9 cellular contexts compared by ENCODE assay signal in the genomic region with DNA sequence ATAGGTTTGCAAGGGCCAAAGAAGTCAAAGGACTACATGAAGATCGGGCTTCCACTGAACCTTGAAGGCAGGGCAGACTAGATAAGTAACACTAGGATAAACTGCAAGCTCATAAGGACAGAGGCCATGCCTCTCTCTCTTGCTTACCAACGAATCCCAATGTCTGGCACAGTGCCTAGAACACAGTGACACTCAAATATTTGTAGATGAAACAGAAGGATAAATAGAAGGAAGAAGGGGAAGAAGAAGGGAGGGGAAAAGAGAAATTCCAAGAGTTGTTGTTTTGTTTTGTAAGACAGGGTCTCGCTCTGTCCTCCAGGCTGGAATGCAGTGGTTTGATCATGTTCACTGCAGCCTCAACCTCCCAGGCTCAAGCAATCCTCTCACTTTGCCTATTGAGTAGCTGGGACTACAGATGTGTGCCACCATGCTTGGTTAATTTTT. TPM values are rescaled to one million over a fixed set of nuclear protein-coding genes. Genes with fewer than 3 reads are reported as not detected.
DNase-seq lines count a peak whose midpoint lies in the region; ATAC-seq, FAIRE-seq and TF ChIP-seq lines count a peak whose summit lies in the region.
"Had no signal": no experiment of that assay in that cellular context is flagged by ENCODE, and none has a peak within 500 bp of the region (broad histone marks: within the 10 kb centered on the region; RNA-seq: fewer than 3 reads in every experiment).

No MANE protein-coding gene starts in this region.

- WGBS in body of pancreas, 2 donors, result 36 to 48% methylated on average over 3 of the region's 3 CpGs
- 17% methylated on average over 3 of the region's 3 CpGs for WGBS in HepG2 (ENCODE audit: low lambda C conversion rate)

- CTCF ChIA-PET in HepG2 (lab: Yijun Ruan, JAX; ENCODE audit: low intra/inter-chr PET ratio, low total read pairs), result no interaction called here

- TF ChIP-seq EP300 in HepG2 (IDR thresholded peaks at IDR 0.05; ENCODE audit: low read depth in 2 of 2, low read length in 2 of 2), result peak in 1 of 2 experiments; percentile 63; a peak in 2 of 4 replicates
- no peak for TF ChIP-seq EP300 in HepG2 (CRISPR knock-in tag; IDR thresholded peaks at IDR 0.05; ENCODE audit: borderline replicate concordance)

- H3K4me2 ChIP-seq in HepG2 (ENCODE audit: low read depth, low read length), result peak overlapping the region; percentile 59

- peaks cover 45% of the 10 kb centered on the region for H3K79me2 ChIP-seq in HepG2 (ENCODE audit: insufficient read depth, low read length)

- peak; percentile 23 for ATAC-seq in body of pancreas
- peak; percentile 83 for ATAC-seq in HepG2
- ATAC-seq in GM21528 (IDR thresholded peaks at IDR 0.05; ENCODE audit: low FRiP score, unreplicated experiment), result no peak

- no peak for TF ChIP-seq POLR2A in body of pancreas (IDR thresholded peaks at IDR 0.05)
- TF ChIP-seq POLR2A in HepG2 (IDR thresholded peaks at IDR 0.05; ENCODE audit: insufficient read depth in 1 of 2, low read depth in 2 of 2, low read length in 2 of 2), result no peak

- TF ChIP-seq CTCF in 22Rv1 (IDR thresholded peaks at IDR 0.05), result no peak
- TF ChIP-seq CTCF in body of pancreas (IDR thresholded peaks at IDR 0.05), result no peak
- TF ChIP-seq CTCF in HepG2 (CRISPR knock-in tag; IDR thresholded peaks at IDR 0.05), result no peak

- no peak overlapping the region for H2AFZ ChIP-seq in HepG2 (ENCODE audit: low read length)

- H4K20me1 ChIP-seq in HepG2 (ENCODE audit: insufficient read depth, low read length), result peaks cover 82% of the 10 kb centered on the region

- FAIRE-seq in HepG2 (lab: Jason Lieb, UNC), result no peak

- H3K4me3 ChIP-seq in body of pancreas (no peak overlapping the region), HepG2 (replicated peaks in 1 of 3; ENCODE audit: insufficient read depth in 1 of 3, low read depth in 2 of 3, low read length in 3 of 3) (no peak overlapping the region; a peak in 1 of 6 replicates)

- DNase-seq in HT-29 (ENCODE audit: low spot score) (peak; percentile 80), body of pancreas (peak; percentile 43 to 67 (median 60)), HepG2 (ENCODE audit: low spot score) (peak; percentile 84), AG08395 (ENCODE audit: low spot score) (no peak), SW480 (ENCODE audit: low spot score) (no peak), NCI-H146 (lab: John Stamatoyannopoulos, UW) (no peak)
- DNase-seq: KBM-7 had no signal

- H3K36me3 ChIP-seq in body of pancreas (replicated peaks in 1 of 2; ENCODE audit: insufficient read depth in 1 of 2, low read depth in 2 of 2), result no peaks in the 10 kb centered on the region
- H3K36me3 ChIP-seq in HepG2 (replicated peaks in 1 of 2; ENCODE audit: control insufficient read depth in 1 of 2, insufficient read depth in 2 of 2, low read length in 2 of 2), result no peaks in the 10 kb centered on the region

- TF ChIP-seq RAD21 in HepG2 (CRISPR knock-in tag; IDR thresholded peaks at IDR 0.05), result no peak

- intact Hi-C loops in body of pancreas (cut with DNase I), result no loop called here
- intact Hi-C loops in HepG2 (cut with micrococcal nuclease; ENCODE audit: unreplicated experiment), result no loop called here

- H3K9me3 ChIP-seq in body of pancreas, result no peaks in the 10 kb centered on the region
- no peaks in the 10 kb centered on the region for H3K9me3 ChIP-seq in HepG2 (ENCODE audit: low read length)

- POLR2A ChIA-PET in HepG2 (lab: Yijun Ruan, JAX), result interaction anchor here (0.6 to 1.3 kb wide), 4 partner anchors 26 to 283 kb away, joined by 3 to 7 read pairs (median 4); a partner anchor contains a TSS

- no peaks in the 10 kb centered on the region for H3K27me3 ChIP-seq in body of pancreas
- H3K27me3 ChIP-seq in HepG2 (ENCODE audit: control insufficient read depth in 1 of 2, insufficient read depth in 2 of 2, low read length in 2 of 2), result no peaks in the 10 kb centered on the region

- H3K27ac ChIP-seq in 22Rv1, result peak overlapping the region; percentile 66
- no peak overlapping the region for H3K27ac ChIP-seq in body of pancreas
- no peak overlapping the region for H3K27ac ChIP-seq in HepG2 (ENCODE audit: extremely low read length, insufficient read depth, low read length)

- peaks cover 43% of the 10 kb centered on the region for H3K4me1 ChIP-seq in body of pancreas
- peaks cover 62% of the 10 kb centered on the region for H3K4me1 ChIP-seq in HepG2 (ENCODE audit: insufficient read depth, low read length)

- H3K9ac ChIP-seq in HepG2 (ENCODE audit: insufficient read depth, low read depth, low read length), result no peak overlapping the region

- in situ Hi-C loops in HepG2 (cut with HindIII; ENCODE audit: extremely low pct_ligation_motif_present, low pct_unique_long_range_greater_than_20kb), result no loop called here

- BruUV-seq in HepG2 (replicated peaks; lab: Mats Ljungman, UMichigan), result no TSS peak

TF ChIP-seq in HepG2, 621 proteins besides CTCF, POLR2A, EP300 and RAD21 (continues in another document):
- TF ChIP-seq, protein P1, sequence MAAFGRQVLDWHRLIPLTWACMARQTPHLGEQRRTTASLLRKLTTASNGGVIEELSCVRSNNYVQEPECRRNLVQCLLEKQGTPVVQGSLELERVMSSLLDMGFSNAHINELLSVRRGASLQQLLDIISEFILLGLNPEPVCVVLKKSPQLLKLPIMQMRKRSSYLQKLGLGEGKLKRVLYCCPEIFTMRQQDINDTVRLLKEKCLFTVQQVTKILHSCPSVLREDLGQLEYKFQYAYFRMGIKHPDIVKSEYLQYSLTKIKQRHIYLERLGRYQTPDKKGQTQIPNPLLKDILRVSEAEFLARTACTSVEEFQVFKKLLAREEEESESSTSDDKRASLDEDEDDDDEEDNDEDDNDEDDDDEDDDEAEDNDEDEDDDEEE (CRISPR knock-in tag; IDR thresholded peaks at IDR 0.05), result no peak
- peak; percentile 73 for TF ChIP-seq FOSL2 (CRISPR knock-in tag; IDR thresholded peaks at IDR 0.05)
- TF ChIP-seq DR1 (CRISPR knock-in tag; IDR thresholded peaks at IDR 0.05), result no peak
- 0 out of 2 replicates have a peak, but pooled peaks have one; percentile 18 for TF ChIP-seq FOXO1 (CRISPR knock-in tag; IDR thresholded peaks at IDR 0.05)
- TF ChIP-seq, protein P2, sequence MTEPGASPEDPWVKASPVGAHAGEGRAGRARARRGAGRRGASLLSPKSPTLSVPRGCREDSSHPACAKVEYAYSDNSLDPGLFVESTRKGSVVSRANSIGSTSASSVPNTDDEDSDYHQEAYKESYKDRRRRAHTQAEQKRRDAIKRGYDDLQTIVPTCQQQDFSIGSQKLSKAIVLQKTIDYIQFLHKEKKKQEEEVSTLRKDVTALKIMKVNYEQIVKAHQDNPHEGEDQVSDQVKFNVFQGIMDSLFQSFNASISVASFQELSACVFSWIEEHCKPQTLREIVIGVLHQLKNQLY (CRISPR knock-in tag; IDR thresholded peaks at IDR 0.05), result no peak
- TF ChIP-seq NCOA2 (CRISPR knock-in tag; IDR thresholded peaks at IDR 0.05), result peak; percentile 50; the same call in 1 of the 2 replicates
- no peak for TF ChIP-seq RBFOX2 (IDR thresholded peaks at IDR 0.05; ENCODE audit: low read depth, low read length)
- TF ChIP-seq ZNF605 (CRISPR knock-in tag; IDR thresholded peaks at IDR 0.05), result no peak
- TF ChIP-seq ZNF10 (CRISPR knock-in tag; IDR thresholded peaks at IDR 0.05; ENCODE audit: borderline replicate concordance, low read depth), result no peak
- no peak for TF ChIP-seq MIER2 (CRISPR knock-in tag; IDR thresholded peaks at IDR 0.05)
- 0 out of 2 replicates have a peak, but pooled peaks have one; percentile 34 for TF ChIP-seq ZMYM4 (CRISPR knock-in tag; IDR thresholded peaks at IDR 0.05)
- TF ChIP-seq TEAD3 (CRISPR knock-in tag; optimal IDR thresholded peaks at IDR 0.05; ENCODE audit: borderline replicate concordance), result peak; percentile 51
- TF ChIP-seq, protein P3, sequence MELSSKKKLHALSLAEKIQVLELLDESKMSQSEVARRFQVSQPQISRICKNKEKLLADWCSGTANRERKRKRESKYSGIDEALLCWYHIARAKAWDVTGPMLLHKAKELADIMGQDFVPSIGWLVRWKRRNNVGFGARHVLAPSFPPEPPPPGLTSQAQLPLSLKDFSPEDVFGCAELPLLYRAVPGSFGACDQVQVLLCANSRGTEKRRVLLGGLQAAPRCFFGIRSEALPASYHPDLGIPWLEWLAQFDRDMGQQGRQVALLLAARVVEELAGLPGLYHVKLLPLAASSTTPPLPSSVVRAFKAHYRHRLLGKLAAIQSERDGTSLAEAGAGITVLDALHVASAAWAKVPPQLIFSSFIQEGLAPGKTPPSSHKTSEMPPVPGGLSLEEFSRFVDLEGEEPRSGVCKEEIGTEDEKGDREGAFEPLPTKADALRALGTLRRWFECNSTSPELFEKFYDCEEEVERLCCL (CRISPR knock-in tag; IDR thresholded peaks at IDR 0.05; ENCODE audit: borderline replicate concordance), result no peak
- peak; percentile 72 for TF ChIP-seq FOXA3 (CRISPR knock-in tag; IDR thresholded peaks at IDR 0.05)

RNA-seq across cellular contexts. Expression of a gene that starts 26.9 kb away (rescaled TPM):
- total RNA-seq in HT-29 (2014; rRNA removed; shearing (Covaris generic)), result 8.6 and 10.0 TPM in 2 replicates
- total RNA-seq in body of pancreas (10 to 100 TPM; 24.1 to 46.1 TPM), HepG2 (2016; rRNA removed; fragmentation: Illumina TruSeq; extraction: Trizol) (9.8 and 11.3 TPM in 2 replicates)
- total RNA-seq in HepG2 (2016; cell fraction: cytosol; rRNA removed; fragmentation: Illumina TruSeq; extraction: Trizol; ENCODE audit: low read depth), result 6.0 and 6.1 TPM in 2 replicates
- 9.5 and 11.9 TPM in 2 replicates for total RNA-seq in HepG2 (2016; cell fraction: insoluble cytoplasmic fraction; rRNA removed; fragmentation: Illumina TruSeq; extraction: Trizol)
- total RNA-seq in HepG2 (2016; cell fraction: membrane; rRNA removed; fragmentation: Illumina TruSeq; extraction: Trizol), result 9.6 and 12.4 TPM in 2 replicates
- total RNA-seq in HepG2 (2016; cell fraction: nucleus; rRNA removed; fragmentation: Illumina TruSeq; extraction: Trizol), result 23.0 and 23.2 TPM in 2 replicates
- 5.7 and 8.0 TPM in 2 replicates for polyA plus RNA-seq in HepG2 (2011; rRNA removed)
- polyA plus RNA-seq in HepG2 (2011; cell fraction: cytosol; rRNA removed), result 4.5 and 4.9 TPM in 2 replicates
- polyA plus RNA-seq in HepG2 (2011; cell fraction: nucleus; rRNA removed), result 27.4 and 30.5 TPM in 2 replicates
- polyA plus RNA-seq in HepG2 (2012), result 16.2 and 16.5 TPM in 2 replicates
- polyA plus RNA-seq in HepG2 (2016; cell fraction: cytosol; fragmentation: Illumina TruSeq; extraction: Trizol; ENCODE audit: low read depth), result 2.3 and 2.6 TPM in 2 replicates
- 8.4 and 11.2 TPM in 2 replicates for polyA plus RNA-seq in HepG2 (2016; cell fraction: insoluble cytoplasmic fraction; fragmentation: Illumina TruSeq; extraction: Trizol; ENCODE audit: low read depth)
- 4.2 and 5.0 TPM in 2 replicates for polyA plus RNA-seq in HepG2 (2016; cell fraction: membrane; fragmentation: Illumina TruSeq; extraction: Trizol; ENCODE audit: low read depth)
- polyA plus RNA-seq in HepG2 (2016; cell fraction: nucleus; fragmentation: Illumina TruSeq; extraction: Trizol; ENCODE audit: insufficient read depth, low read depth), result 23.6 and 25.1 TPM in 2 replicates
- polyA minus RNA-seq in HepG2 (2011; rRNA and poly(A)+ RNA removed; ENCODE audit: low replicate concordance), result 13.9 and 17.8 TPM in 2 replicates
- 5.2 and 6.9 TPM in 2 replicates for polyA minus RNA-seq in HepG2 (2011; cell fraction: cytosol; rRNA and poly(A)+ RNA removed)
- 37.6 and 53.8 TPM in 2 replicates for polyA minus RNA-seq in HepG2 (2011; cell fraction: nucleus; rRNA and poly(A)+ RNA removed)

Comparison
In these comparisons a context has a peak if more than half of its experiments do, and no peak if none do; other contexts are left out.
1. DNase-seq: peak in HT-29 (single experiment), body of pancreas (4 of 4) and HepG2 (single experiment); none in AG08395 (single experiment), SW480 (single experiment) and NCI-H146 (single experiment).